1 cellular context compared by ENCODE assay signal in genomic region chr1:151051356-151052009, GRCh38.
TF ChIP-seq lines count a peak whose summit lies in the region.

No MANE protein-coding gene starts in this region.

TF ChIP-seq in GM12878, 131 proteins besides CTCF, POLR2A, EP300 and RAD21:
- no peak for TF ChIP-seq BMI1 (IDR thresholded peaks at IDR 0.05; ENCODE audit: borderline replicate concordance)
- TF ChIP-seq POLR2AphosphoS5 (IDR thresholded peaks at IDR 0.05; ENCODE audit: low read length): peak; percentile 27; the same call in 1 of the 2 replicates
- no peak for TF ChIP-seq ZNF622 (IDR thresholded peaks at IDR 0.05)
- TF ChIP-seq SP1 (IDR thresholded peaks at IDR 0.05; ENCODE audit: low read depth, low read length): no peak
- no peak for TF ChIP-seq ESRRA (IDR thresholded peaks at IDR 0.05; ENCODE audit: low read length)
- peak; percentile 31; the same call in 1 of the 2 replicates for TF ChIP-seq ZBED1 (IDR thresholded peaks at IDR 0.05; ENCODE audit: borderline replicate concordance)
- TF ChIP-seq STAT1 (conservative IDR thresholded peaks at IDR 0.05): no peak
